ENCODE assay signal across 28 cellular contexts in the genomic region with DNA sequence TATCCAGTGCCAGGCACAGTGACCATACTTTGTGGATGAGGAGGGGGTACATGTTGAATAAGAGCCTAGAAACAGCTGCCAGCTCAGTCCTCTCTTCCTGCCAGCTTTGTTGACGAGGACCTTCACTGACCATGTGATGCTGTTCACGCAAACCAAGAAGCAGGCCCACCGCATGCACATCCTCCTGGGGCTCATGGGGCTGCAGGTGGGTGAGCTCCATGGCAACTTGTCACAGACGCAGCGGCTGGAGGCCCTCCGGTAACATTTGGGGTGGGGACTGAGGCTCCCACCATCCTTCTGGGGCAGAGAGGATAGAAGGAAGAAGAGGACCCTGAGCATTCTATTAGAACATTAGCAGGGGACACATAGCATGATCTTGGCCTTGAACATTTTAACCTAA.
"Had no signal": no experiment of that assay in that cellular context is flagged by ENCODE, and none has a peak within 500 bp of the region (broad histone marks: within the 10 kb centered on the region; RNA-seq: fewer than 3 reads in every experiment).

No MANE protein-coding gene starts in this region.

- H3K27me3 Mint-ChIP-seq: activated naive CD4-positive, alpha-beta T cell treated with anti-CD3 and anti-CD28 coated beads, Interleukin-2, amount 50 U/mL, for 24 hours; stimulated activated naive B cell treated with anti-CD40 and anti-IgM and Interleukin-4, amounts not matched to agents 10 μg/mL and 1 μg/mL and 100 μg/mL, for 72 hours had no signal

- H3K27ac Mint-ChIP-seq: activated naive CD4-positive, alpha-beta T cell treated with anti-CD3 and anti-CD28 coated beads, Interleukin-2, amount 50 U/mL, for 24 hours; activated T-helper 2 cell treated with anti-CD3 and anti-CD28 coated beads, Interferon-gamma antibody, Interleukin-2, Interleukin-4, amounts not matched to agents 10 μg/mL and 5 μg/mL and 100 μg/mL, durations not matched to agents 14 hours and 24 hours and 36 hours had no signal

- H3K4me1 Mint-ChIP-seq: activated naive CD4-positive, alpha-beta T cell treated with anti-CD3 and anti-CD28 coated beads, Interleukin-2, amount 50 U/mL, for 24 hours; immature natural killer cell had no signal

- H3K27me3 ChIP-seq: body of pancreas, heart left ventricle, pancreas, stomach, thyroid gland had no signal

- H3K4me3 Mint-ChIP-seq: activated naive CD4-positive, alpha-beta T cell treated with anti-CD3 and anti-CD28 coated beads, Interleukin-2, amount 50 U/mL, for 24 hours; immature natural killer cell; stimulated activated naive B cell treated with anti-CD40 and anti-IgM and Interleukin-4, amounts not matched to agents 10 μg/mL and 1 μg/mL and 100 μg/mL, for 72 hours had no signal

- H3K4me3 ChIP-seq: body of pancreas, coronary artery, heart left ventricle, mucosa of descending colon, pancreas, prostate gland, skin epidermis, stomach, thyroid gland had no signal

- DNase-seq: activated CD4-positive, alpha-beta T cell treated with anti-CD3 and anti-CD28 coated beads for 4 hours; activated CD4-positive, alpha-beta T cell treated with anti-CD3 and anti-CD28 coated beads, Interleukin-2, amount 50 U/mL, for 4 hours; activated CD8-positive, alpha-beta memory T cell treated with anti-CD3 and anti-CD28 coated beads, Interleukin-2, amount 50 U/mL, for 4 hours; activated T-cell treated with anti-CD3 and anti-CD28 coated beads, Interleukin-2, amount 50 U/mL, for 1 hour; body of pancreas; cerebellar nuclear complex; foreskin fibroblast; heart left ventricle; hypothalamus; immature natural killer cell; kidney; mucosa of descending colon; nucleus accumbens; retina; stimulated activated CD4-positive, alpha-beta T cell treated with anti-CD3 and anti-CD28 coated beads, Interleukin-4, amount 100 ng/mL, for 24 hours; stimulated activated naive B cell treated with anti-CD40 and anti-IgM and Interleukin-4, amounts not matched to agents 10 μg/mL and 1 μg/mL and 100 μg/mL, for 72 hours; stomach; T-helper 1 cell; thyroid gland had no signal

- H3K4me1 ChIP-seq: body of pancreas, pancreas, prostate gland, stomach, thyroid gland had no signal

- H3K27ac ChIP-seq: body of pancreas, coronary artery, heart left ventricle, pancreas, prostate gland, skin epidermis, stomach, thyroid gland, VCaP had no signal

- H3K9me3 ChIP-seq: body of pancreas, heart left ventricle, mucosa of descending colon, pancreas, prostate gland, stomach, thyroid gland had no signal

- ATAC-seq: body of pancreas; esophagus mucosa; heart left ventricle; mucosa of descending colon; pancreas; sciatic nerve; stimulated activated naive B cell treated with anti-CD40 and anti-IgM and Interleukin-4, amounts not matched to agents 10 μg/mL and 1 μg/mL and 100 μg/mL, for 72 hours had no signal

- H3K9me3 Mint-ChIP-seq: activated naive CD4-positive, alpha-beta T cell treated with anti-CD3 and anti-CD28 coated beads, Interleukin-2, amount 50 U/mL, for 24 hours; activated T-helper 2 cell treated with anti-CD3 and anti-CD28 coated beads, Interferon-gamma antibody, Interleukin-2, Interleukin-4, amounts not matched to agents 10 μg/mL and 5 μg/mL and 100 μg/mL, durations not matched to agents 14 hours and 24 hours and 36 hours; immature natural killer cell; stimulated activated naive B cell treated with anti-CD40 and anti-IgM and Interleukin-4, amounts not matched to agents 10 μg/mL and 1 μg/mL and 100 μg/mL, for 72 hours had no signal
